In genomic region chr12:27779837-27780611, GRCh38 we compare ENCODE assay signal across 8 cellular contexts. TPM values are rescaled to one million over a fixed set of nuclear protein-coding genes. Genes with fewer than 3 reads are reported as not detected.
DNase-seq lines count a peak whose midpoint lies in the region; ATAC-seq, FAIRE-seq and TF ChIP-seq lines count a peak whose summit lies in the region.

TSS of gene KLHL42 (plus strand) at chr12:27780233. CDS start at chr12:27780331, 98 bp downstream.
TSS of gene MANSC4 (minus strand) at chr12:27780236. CDS start at chr12:27771276, 8,960 bp downstream.

- CTCF ChIA-PET in Panc1 (lab: Charles Lee) = interaction anchor here (0.6 kb wide), 1 partner anchor 73 kb away, joined by 5 read pairs; no protein-coding TSS in a partner anchor

- H3K27me3 Mint-ChIP-seq in activated T-helper 17 cell treated with anti-CD3 and anti-CD28 coated beads, Interleukin-2, amount 50 U/mL, for 72 hours = no peaks in the 10 kb centered on the region
- no peaks in the 10 kb centered on the region for H3K27me3 Mint-ChIP-seq in nephron (ENCODE audit: low read depth)
- no peaks in the 10 kb centered on the region for H3K27me3 Mint-ChIP-seq in stimulated activated naive CD8-positive, alpha-beta T cell treated with anti-CD3 and anti-CD28 coated beads, Interleukin-15, amount 100 ng/mL, for 72 hours

- H3K27ac ChIP-seq in Panc1 (ENCODE audit: low read length) = peak within 1 kb of the TSS; percentile 91

- peak; percentile 94 for FAIRE-seq in HTR-8/SVneo (lab: Jason Lieb, UNC)

- no TSS peak for BruUV-seq in Panc1 (replicated peaks; lab: Mats Ljungman, UMichigan)

- no peaks in the 10 kb centered on the region for H3K9me3 ChIP-seq in Panc1 (ENCODE audit: control insufficient read depth, insufficient read depth, low read depth, low read length)

- H3K4me1 ChIP-seq in Panc1 (ENCODE audit: control insufficient read depth, insufficient read depth, low read length) = peaks cover 22% of the 10 kb centered on the region

- DNase-seq in DMS114 treated with DMSO at 0.1 percent for 48 hours (lab: John Stamatoyannopoulos, UW; ENCODE audit: unreplicated experiment) = peak; percentile 20
- DNase-seq in HTR-8/SVneo (ENCODE audit: insufficient read length, low spot score) = peak; percentile 72
- no peak for DNase-seq in Panc1 (ENCODE audit: low read depth, low spot score)
- peak; percentile 73 for DNase-seq in fibroblast of pulmonary artery (ENCODE audit: low read depth)
- DNase-seq in stimulated activated naive CD8-positive, alpha-beta T cell treated with anti-CD3 and anti-CD28 coated beads, Interleukin-15, amount 100 ng/mL, for 72 hours = peak; percentile 71 to 74

- H3K4me3 Mint-ChIP-seq in activated T-helper 17 cell treated with anti-CD3 and anti-CD28 coated beads, Interleukin-2, amount 50 U/mL, for 72 hours = peak within 1 kb of the TSS; percentile 82
- peak within 1 kb of the TSS; percentile 85 to 91 (median 88) for H3K4me3 Mint-ChIP-seq in nephron
- peak within 1 kb of the TSS; percentile 85 to 88 for H3K4me3 Mint-ChIP-seq in stimulated activated naive CD8-positive, alpha-beta T cell treated with anti-CD3 and anti-CD28 coated beads, Interleukin-15, amount 100 ng/mL, for 72 hours

- H3K27me3 ChIP-seq in Panc1 (ENCODE audit: control insufficient read depth, insufficient read depth, low read length) = no peaks in the 10 kb centered on the region

- H3K4me3 ChIP-seq in Panc1 (ENCODE audit: low read depth in 2 of 2, low read length in 2 of 2) (peak within 1 kb of the TSS; percentile 68 to 88), fibroblast of pulmonary artery (replicated peaks; ENCODE audit: low read depth, low read length) (peak within 1 kb of the TSS; percentile 76)

- TF ChIP-seq CTCF in Panc1 (IDR thresholded peaks at IDR 0.05) (no peak; the same call in 1 of the 2 replicates), fibroblast of pulmonary artery (IDR thresholded peaks at IDR 0.05; ENCODE audit: low read length, missing control alignments) (no peak), nephron (IDR thresholded peaks at IDR 0.05; ENCODE audit: unreplicated experiment in 3 of 3) (no peak)

- H3K36me3 ChIP-seq in Panc1 (ENCODE audit: control insufficient read depth, insufficient read depth, low read length) = peaks cover 5% of the 10 kb centered on the region; the same call in 1 of the 2 replicates

- H3K4me1 Mint-ChIP-seq in activated T-helper 17 cell treated with anti-CD3 and anti-CD28 coated beads, Interleukin-2, amount 50 U/mL, for 72 hours = peaks cover 27% of the 10 kb centered on the region
- H3K4me1 Mint-ChIP-seq in nephron = peaks cover 35% of the 10 kb centered on the region
- H3K4me1 Mint-ChIP-seq in stimulated activated naive CD8-positive, alpha-beta T cell treated with anti-CD3 and anti-CD28 coated beads, Interleukin-15, amount 100 ng/mL, for 72 hours = peaks cover 42% of the 10 kb centered on the region

- H3K36me3 Mint-ChIP-seq in activated T-helper 17 cell treated with anti-CD3 and anti-CD28 coated beads, Interleukin-2, amount 50 U/mL, for 72 hours (ENCODE audit: low read depth) = peaks cover 20% of the 10 kb centered on the region
- peaks cover 22% of the 10 kb centered on the region for H3K36me3 Mint-ChIP-seq in nephron (ENCODE audit: low read depth)

- intact Hi-C loops in Panc1 (cut with micrococcal nuclease; ENCODE audit: unreplicated experiment) = no loop called here

- peak within 1 kb of the TSS; percentile 47 for H3K27ac Mint-ChIP-seq in activated T-helper 17 cell treated with anti-CD3 and anti-CD28 coated beads, Interleukin-2, amount 50 U/mL, for 72 hours
- peak within 1 kb of the TSS; percentile 89 to 99 (median 95) for H3K27ac Mint-ChIP-seq in nephron
- peak within 1 kb of the TSS; percentile 85 to 94 for H3K27ac Mint-ChIP-seq in stimulated activated naive CD8-positive, alpha-beta T cell treated with anti-CD3 and anti-CD28 coated beads, Interleukin-15, amount 100 ng/mL, for 72 hours

- ATAC-seq in GM21390 (IDR thresholded peaks at IDR 0.05; ENCODE audit: unreplicated experiment) (peak; percentile 75), Panc1 (peak; percentile 90)
- peak; percentile 89 for ATAC-seq in activated T-helper 17 cell treated with anti-CD3 and anti-CD28 coated beads, Interleukin-2, amount 50 U/mL, for 72 hours (replicated peaks)
- peak; percentile 84 for ATAC-seq in stimulated activated naive CD8-positive, alpha-beta T cell treated with anti-CD3 and anti-CD28 coated beads, Interleukin-15, amount 100 ng/mL, for 72 hours

- no peaks in the 10 kb centered on the region for H3K9me3 Mint-ChIP-seq in activated T-helper 17 cell treated with anti-CD3 and anti-CD28 coated beads, Interleukin-2, amount 50 U/mL, for 72 hours
- no peaks in the 10 kb centered on the region for H3K9me3 Mint-ChIP-seq in nephron
- H3K9me3 Mint-ChIP-seq in stimulated activated naive CD8-positive, alpha-beta T cell treated with anti-CD3 and anti-CD28 coated beads, Interleukin-15, amount 100 ng/mL, for 72 hours = no peaks in the 10 kb centered on the region

- POLR2A ChIA-PET in Panc1 (lab: Charles Lee) = interaction anchor here (0.6 kb wide), 2 partner anchors 26 to 1132 kb away, joined by 3 read pairs; no protein-coding TSS in a partner anchor

- in situ Hi-C loops in Panc1 (cut with HindIII; ENCODE audit: low pct_unique_long_range_greater_than_20kb, low sequenced_read_pairs) = no loop called here

RNA-seq across cellular contexts. Expression of gene KLHL42, which starts in this region (rescaled TPM):
- total RNA-seq in Panc1 (2021; ENCODE audit: unreplicated experiment) = 35.2 TPM
- polyA plus RNA-seq in Panc1 (2012; ENCODE audit: insufficient read length) = 23.6 TPM
- 10 to 100 TPM in 1 of 2 donors, 1 to 10 TPM in 1; 9.6 to 12.2 TPM for total RNA-seq in activated T-helper 17 cell treated with anti-CD3 and anti-CD28 coated beads, Interleukin-2, amount 50 U/mL, for 72 hours

RNA-seq across cellular contexts. Expression of gene MANSC4, which starts in this region (rescaled TPM):
- not detected for total RNA-seq in Panc1 (2021; ENCODE audit: unreplicated experiment)
- polyA plus RNA-seq in Panc1 (2012; ENCODE audit: insufficient read length) = not detected
- not detected for total RNA-seq in activated T-helper 17 cell treated with anti-CD3 and anti-CD28 coated beads, Interleukin-2, amount 50 U/mL, for 72 hours
